14 cellular contexts compared by ENCODE assay signal in genomic region chr1:100184536-100184935, GRCh38. TPM values are rescaled to one million over a fixed set of nuclear protein-coding genes. Genes with fewer than 3 reads are reported as not detected.
DNase-seq lines count a peak whose midpoint lies in the region; ATAC-seq lines count a peak whose summit lies in the region.
"Had no signal": no experiment of that assay in that cellular context is flagged by ENCODE, and none has a peak within 500 bp of the region (broad histone marks: within the 10 kb centered on the region; RNA-seq: fewer than 3 reads in every experiment).

No MANE protein-coding gene starts in this region.

- H4K20me1 ChIP-seq in Karpas-422 (ENCODE audit: insufficient read depth, low read depth, low read length): no peaks in the 10 kb centered on the region

- H3K27ac Mint-ChIP-seq in activated naive CD4-positive, alpha-beta T cell treated with anti-CD3 and anti-CD28 coated beads, Interleukin-2, amount 10 ng/mL, durations not matched to agents 7 days and 5 days: no peak overlapping the region
- H3K27ac Mint-ChIP-seq: type B pancreatic cell had no signal

- H3K4me3 Mint-ChIP-seq in activated naive CD4-positive, alpha-beta T cell treated with anti-CD3 and anti-CD28 coated beads, Interleukin-2, amount 10 ng/mL, durations not matched to agents 7 days and 5 days: no peak overlapping the region
- H3K4me3 Mint-ChIP-seq: type B pancreatic cell had no signal

- no peak overlapping the region for H3K9ac ChIP-seq in Karpas-422 (ENCODE audit: low read length)

- H3K27me3 ChIP-seq in Karpas-422 (ENCODE audit: low read length): no peaks in the 10 kb centered on the region

- H3K27ac ChIP-seq in Karpas-422 (ENCODE audit: low read length): peak overlapping the region; percentile 55
- H3K27ac ChIP-seq: SK-N-MC had no signal

- DNase-seq in NCI-H82 (lab: John Stamatoyannopoulos, UW) (peak; percentile 38), NCI-H82 treated with DMSO at 0.1 percent for 48 hours (lab: John Stamatoyannopoulos, UW; ENCODE audit: unreplicated experiment) (no peak), Karpas-422 (peak; percentile 69), myocyte (ENCODE audit: low read depth) (peak; percentile 30), D341Med (ENCODE audit: low spot score) (no peak), hepatic stellate cell (ENCODE audit: low spot score) (no peak)
- DNase-seq in activated naive CD4-positive, alpha-beta T cell treated with anti-CD3 and anti-CD28 coated beads, Interleukin-2, amount 10 ng/mL, durations not matched to agents 7 days and 5 days: no peak
- DNase-seq: glutamatergic neuron; NCI-H1694 treated with DMSO at 0.1 percent for 48 hours; stimulated activated CD4-positive, alpha-beta T cell treated with anti-CD3 and anti-CD28 coated beads, Interleukin-2, amount 100 ng/mL, for 24 hours had no signal

- H3K36me3 ChIP-seq in Karpas-422 (ENCODE audit: insufficient read depth, low read length): no peaks in the 10 kb centered on the region; the same call in 1 of the 2 replicates

- H2AFZ ChIP-seq in Karpas-422 (ENCODE audit: low read length): no peak overlapping the region

- H3K4me2 ChIP-seq in Karpas-422 (ENCODE audit: low read depth, low read length, poor library complexity, severe bottlenecking): peak overlapping the region; percentile 19

- H3K4me1 Mint-ChIP-seq in activated naive CD4-positive, alpha-beta T cell treated with anti-CD3 and anti-CD28 coated beads, Interleukin-2, amount 10 ng/mL, durations not matched to agents 7 days and 5 days: no peaks in the 10 kb centered on the region

- H3K27me3 Mint-ChIP-seq in activated naive CD4-positive, alpha-beta T cell treated with anti-CD3 and anti-CD28 coated beads, Interleukin-2, amount 10 ng/mL, durations not matched to agents 7 days and 5 days: no peaks in the 10 kb centered on the region
- H3K27me3 Mint-ChIP-seq: type B pancreatic cell had no signal

- no peaks in the 10 kb centered on the region for H3K79me2 ChIP-seq in Karpas-422 (ENCODE audit: low read length)

- H3K9me3 ChIP-seq in Karpas-422 (ENCODE audit: low read length): no peaks in the 10 kb centered on the region

- peaks cover 25% of the 10 kb centered on the region for H3K4me1 ChIP-seq in Karpas-422 (ENCODE audit: low read length)

- no peaks in the 10 kb centered on the region for H3K9me3 Mint-ChIP-seq in activated naive CD4-positive, alpha-beta T cell treated with anti-CD3 and anti-CD28 coated beads, Interleukin-2, amount 10 ng/mL, durations not matched to agents 7 days and 5 days

- H3K4me3 ChIP-seq in Karpas-422 (ENCODE audit: low read length): no peak overlapping the region
- H3K4me3 ChIP-seq: SK-N-MC had no signal

- CTCF ChIA-PET in activated naive CD4-positive, alpha-beta T cell treated with anti-CD3 and anti-CD28 coated beads, Interleukin-2, amount 10 ng/mL, durations not matched to agents 7 days and 5 days (lab: Charles Lee): interaction anchor here (1.2 kb wide), 1 partner anchor 9 kb away, joined by 4 read pairs; no protein-coding TSS in a partner anchor

- no peaks in the 10 kb centered on the region for H3K36me3 Mint-ChIP-seq in activated naive CD4-positive, alpha-beta T cell treated with anti-CD3 and anti-CD28 coated beads, Interleukin-2, amount 10 ng/mL, durations not matched to agents 7 days and 5 days
- H3K36me3 Mint-ChIP-seq: type B pancreatic cell had no signal

- ATAC-seq in HG02678 (IDR thresholded peaks at IDR 0.05; ENCODE audit: unreplicated experiment): peak; percentile 70

- no peaks in the 10 kb centered on the region for H3K9me2 ChIP-seq in Karpas-422 (replicated peaks; ENCODE audit: insufficient read depth, low read length)

RNA-seq across cellular contexts. Expression of gene LRRC39, which starts 6.5 kb away (rescaled TPM):
- total RNA-seq in Karpas-422 (2014; rRNA removed; shearing (Covaris generic); ENCODE audit: low replicate concordance): 3.5 and 5.2 TPM in 2 replicates
- 31.4 and 58.7 TPM in 2 replicates for total RNA-seq in myocyte
- polyA plus RNA-seq in myocyte (2012): 9.8 TPM
- total RNA-seq: A172 had no signal

RNA-seq across cellular contexts. Expression of gene TRMT13, which starts 51.6 kb away (rescaled TPM):
- total RNA-seq in Karpas-422 (2014; rRNA removed; shearing (Covaris generic); ENCODE audit: low replicate concordance): 39.3 and 71.1 TPM in 2 replicates
- total RNA-seq in myocyte: 15.2 and 17.4 TPM in 2 replicates
- polyA plus RNA-seq in myocyte (2012): 5.4 TPM

RNA-seq across cellular contexts. Expression of gene SASS6, which starts 51.8 kb away (rescaled TPM):
- 8.4 and 14.8 TPM in 2 replicates for total RNA-seq in Karpas-422 (2014; rRNA removed; shearing (Covaris generic); ENCODE audit: low replicate concordance)
- 1.6 and 1.9 TPM in 2 replicates for total RNA-seq in myocyte
- polyA plus RNA-seq in myocyte (2012): 0.79 TPM

Comparison
In these comparisons a context has a peak if more than half of its experiments do, and no peak if none do; other contexts are left out.
1. DNase-seq: peak in NCI-H82 (single experiment), Karpas-422 (single experiment) and myocyte (single experiment); none in NCI-H82 treated with DMSO at 0.1 percent for 48 hours (single experiment), D341Med (single experiment), activated naive CD4-positive, alpha-beta T cell treated with anti-CD3 and anti-CD28 coated beads, Interleukin-2, amount 10 ng/mL, durations not matched to agents 7 days and 5 days (single experiment) and hepatic stellate cell (single experiment).